12 cellular contexts compared by ENCODE assay signal in genomic region chr20:35410613-35411012, GRCh38. TPM values are rescaled to one million over a fixed set of nuclear protein-coding genes. Genes with fewer than 3 reads are reported as not detected.
DNase-seq lines count a peak whose midpoint lies in the region; ATAC-seq, FAIRE-seq and TF ChIP-seq lines count a peak whose summit lies in the region.
"Had no signal": no experiment of that assay in that cellular context is flagged by ENCODE, and none has a peak within 500 bp of the region (broad histone marks: within the 10 kb centered on the region; RNA-seq: fewer than 3 reads in every experiment).

No MANE protein-coding gene starts in this region.

- TF ChIP-seq RAD21 in GM12878 (IDR thresholded peaks at IDR 0.05; ENCODE audit: insufficient read depth, low read depth, low read length) = no peak

- in situ Hi-C loops in GM12878 (cut with MboI) = no loop called here

- peak overlapping the region in 9 of 11 experiments; percentile 76 to 87 (median 85); a peak in 14 of 22 replicates for H3K9ac ChIP-seq in BLaER1 treated with 17β-estradiol and CSF1 and Interleukin-3, amounts not matched to agents 10 nM and 100 nM
- H3K9ac ChIP-seq in HUES6 (ENCODE audit: low read length) = no peak overlapping the region
- no peak overlapping the region for H3K9ac ChIP-seq in GM12878 (ENCODE audit: control insufficient read depth, insufficient read depth, low read length)

- H4K20me1 ChIP-seq in BLaER1 treated with 17β-estradiol and CSF1 and Interleukin-3, amounts not matched to agents 10 nM and 100 nM = peaks cover 0 to 8% (median 0%) of the 10 kb centered on the region in 11 experiments; a peak in 1 of 22 replicates
- H4K20me1 ChIP-seq in GM12878 (ENCODE audit: control insufficient read depth, insufficient read depth) = no peaks in the 10 kb centered on the region

- SMC1A ChIA-PET in GM12878 (lab: Charles Lee; ENCODE audit: uncharacterized antibody, unreplicated experiment) = interaction anchor here (1.5 kb wide), 1 partner anchor 80 kb away, joined by 3 read pairs; no protein-coding TSS in a partner anchor

- no peak overlapping the region for H2AFZ ChIP-seq in GM12878 (ENCODE audit: control insufficient read depth, low read depth, low read length)

- peaks cover 27% of the 10 kb centered on the region for H3K79me2 ChIP-seq in GM12878 (ENCODE audit: control insufficient read depth, insufficient read depth, low read length)

- no TSS peak for BruUV-seq in GM12878 (replicated peaks; lab: Mats Ljungman, UMichigan)

- FAIRE-seq in GM12878 (lab: Jason Lieb, UNC) = no peak

- DNase-seq in GM12878 (ENCODE audit: low read depth, low spot score) = no peak
- DNase-seq in activated CD4-positive, CD25-positive, alpha-beta regulatory T cell treated with anti-CD3 and anti-CD28 coated beads, Interleukin-2, amount 50 U/mL, for 72 hours = no peak
- DNase-seq in mucosa of gallbladder (ENCODE audit: low spot score) = no peak
- DNase-seq in NCI-H1048 (lab: John Stamatoyannopoulos, UW) = no peak
- DNase-seq: body of pancreas, Kasumi-1 had no signal

- CTCF ChIA-PET in GM12878 (lab: Yijun Ruan, JAX) = no interaction called here

- peaks cover 17 to 31% (median 25%) of the 10 kb centered on the region in 11 experiments for H3K9me3 ChIP-seq in BLaER1 treated with 17β-estradiol and CSF1 and Interleukin-3, amounts not matched to agents 10 nM and 100 nM (replicated peaks in 1 of 11)
- H3K9me3 ChIP-seq in HUES6 (ENCODE audit: control insufficient read depth, insufficient read depth, low read depth, low read length) (0 out of 2 replicates have a peak, but pooled peaks cover 6% of the 10 kb centered on the region), GM12878 (replicated peaks; ENCODE audit: control insufficient read depth, insufficient read depth, low read length) (peaks cover 11% of the 10 kb centered on the region), muscle layer of duodenum (ENCODE audit: control insufficient read depth in 1 of 2, low read length in 2 of 2) (no peaks in the 10 kb centered on the region)
- H3K9me3 ChIP-seq: body of pancreas had no signal

- intact Hi-C loops in GM12878 (cut with micrococcal nuclease; ENCODE audit: unreplicated experiment) = no loop called here

- TF ChIP-seq EP300 in GM12878 (IDR thresholded peaks at IDR 0.05; ENCODE audit: borderline replicate concordance in 1 of 2, control insufficient read depth in 1 of 2, low read depth in 2 of 2, low read length in 2 of 2) = no peak

- H3K4me2 ChIP-seq in BLaER1 treated with 17β-estradiol and CSF1 and Interleukin-3, amounts not matched to agents 10 nM and 100 nM = peak overlapping the region; percentile 73 to 95 (median 91)
- peak overlapping the region; percentile 94 for H3K4me2 ChIP-seq in GM12878 (ENCODE audit: control insufficient read depth, insufficient read depth)

- POLR2A ChIA-PET in GM12878 (lab: Charles Lee) = interaction anchor here (0.9 to 1.5 kb wide), 2 partner anchors 80 to 544 kb away, joined by 3 to 4 read pairs; no protein-coding TSS in a partner anchor

- H3K4me1 ChIP-seq in BLaER1 treated with 17β-estradiol and CSF1 and Interleukin-3, amounts not matched to agents 10 nM and 100 nM = peaks cover 11 to 19% (median 16%) of the 10 kb centered on the region in 10 experiments; a peak in 19 of 20 replicates
- H3K4me1 ChIP-seq in HUES6 (ENCODE audit: control insufficient read depth, insufficient read depth, low read length) (peaks cover 4% of the 10 kb centered on the region; the same call in 1 of the 2 replicates), GM12878 (ENCODE audit: control insufficient read depth, insufficient read depth, low read length) (no peaks in the 10 kb centered on the region; the same call in 1 of the 2 replicates), muscle layer of duodenum (ENCODE audit: control insufficient read depth in 1 of 2, insufficient read depth in 2 of 2, low read length in 2 of 2) (peaks cover 9 to 13% of the 10 kb centered on the region in 2 donors)

- H3K4me3 ChIP-seq in BLaER1 treated with 17β-estradiol and CSF1 and Interleukin-3, amounts not matched to agents 10 nM and 100 nM = peak overlapping the region; percentile 66 to 86 (median 82)
- H3K4me3 ChIP-seq in HUES6 (ENCODE audit: low read depth, low read length) (peak overlapping the region; percentile 89), GM12878 (peak overlapping the region; percentile 84), muscle layer of duodenum (ENCODE audit: low read depth in 1 of 2, low read length in 2 of 2) (peak overlapping the region; percentile 96 to 100)

- H3K27me3 ChIP-seq in BLaER1 treated with 17β-estradiol and CSF1 and Interleukin-3, amounts not matched to agents 10 nM and 100 nM = no peaks in the 10 kb centered on the region
- H3K27me3 ChIP-seq in HUES6 (ENCODE audit: control insufficient read depth, insufficient read depth, low read length) = no peaks in the 10 kb centered on the region
- H3K27me3 ChIP-seq in GM12878 (replicated peaks in 1 of 2; ENCODE audit: control insufficient read depth in 2 of 2, insufficient read depth in 2 of 2, low read length in 1 of 2) = no peaks in the 10 kb centered on the region
- H3K27me3 ChIP-seq in muscle layer of duodenum (ENCODE audit: low read depth, low read length) = no peaks in the 10 kb centered on the region
- H3K27me3 ChIP-seq: body of pancreas had no signal

- WGBS in GM12878 (ENCODE audit: insufficient coverage, insufficient replicate concordance, low lambda C conversion rate, missing lambda C conversion rate) = 68% methylated on average over 3 of the region's 6 CpGs

- no peak for TF ChIP-seq POLR2A in GM12878 (IDR thresholded peaks at IDR 0.05; ENCODE audit: low read depth, low read length)

- ATAC-seq in GM12878 = no peak
- ATAC-seq in HG02885 (IDR thresholded peaks at IDR 0.05; ENCODE audit: poor library complexity, unreplicated experiment) = no peak
- ATAC-seq: body of pancreas had no signal

- H3K27ac ChIP-seq in BLaER1 treated with 17β-estradiol and CSF1 and Interleukin-3, amounts not matched to agents 10 nM and 100 nM = no peak overlapping the region
- H3K27ac ChIP-seq in HUES6 (ENCODE audit: low read depth, low read length) (no peak overlapping the region), GM12878 (ENCODE audit: control insufficient read depth, insufficient read depth) (no peak overlapping the region), muscle layer of duodenum (ENCODE audit: low read length) (no peak overlapping the region)

- RAD21 ChIA-PET in GM12878 (lab: Charles Lee; ENCODE audit: unreplicated experiment) = no interaction called here

- no peak for TF ChIP-seq CTCF in GM12878 (IDR thresholded peaks at IDR 0.05 in 2 of 3, conservative IDR thresholded peaks at IDR 0.05 in 1 of 3; ENCODE audit: control insufficient read depth in 2 of 3, extremely low read depth in 1 of 3, insufficient read depth in 1 of 3, low read depth in 3 of 3, low read length in 3 of 3)

- H3K36me3 ChIP-seq in BLaER1 treated with 17β-estradiol and CSF1 and Interleukin-3, amounts not matched to agents 10 nM and 100 nM = peaks cover 43 to 49% (median 46%) of the 10 kb centered on the region in 11 experiments
- H3K36me3 ChIP-seq in HUES6 (ENCODE audit: control insufficient read depth, insufficient read depth, low read length) = peaks cover 24% of the 10 kb centered on the region; the same call in 1 of the 2 replicates
- peaks cover 0 to 11% of the 10 kb centered on the region in 2 experiments; a peak in 1 of 4 replicates for H3K36me3 ChIP-seq in GM12878 (ENCODE audit: control insufficient read depth in 2 of 2, insufficient read depth in 2 of 2, low read length in 1 of 2)
- H3K36me3 ChIP-seq in muscle layer of duodenum (ENCODE audit: control insufficient read depth in 1 of 2, insufficient read depth in 2 of 2, low read length in 2 of 2) = peaks cover 7 to 39% of the 10 kb centered on the region in 2 donors

RNA-seq across cellular contexts. Expression of gene UQCC1, which starts 1.2 kb away (rescaled TPM):
- 130 and 131 TPM in 2 replicates for total RNA-seq in GM12878 (2013; cell fraction: nucleolus; rRNA removed)
- total RNA-seq in GM12878 (2014; rRNA removed) (51.1 and 55.4 TPM in 2 replicates), GM12878 (2014; rRNA removed; fragmentation: Illumina TruSeq; extraction: Trizol) (37.0 and 38.3 TPM in 2 replicates), GM12878 (2021) (58.3 and 63.1 TPM in 2 replicates), mucosa of gallbladder (48.0 TPM)
- 25.6 TPM for polyA plus RNA-seq in GM12878 (2011; ENCODE audit: low read depth)
- polyA plus RNA-seq in GM12878 (2011; rRNA removed) (72.9 and 76.4 TPM in 2 replicates), GM12878 (2014; fragmentation: Illumina TruSeq; extraction: Trizol) (57.8 and 70.4 TPM in 2 replicates), GM12878 (2014; fragmentation: Nextera tagmentation; extraction: Ambion mirVana) (10 to 100 TPM; 30.7 to 38.6 TPM), GM12878 (2014; rRNA removed) (54.2 and 62.2 TPM in 2 replicates), GM12878 (2016; fragmentation: Nextera tagmentation; extraction: Ambion mirVana) (10 to 100 TPM; 54.8 to 62.4 TPM)
- polyA plus RNA-seq in GM12878 (2011; cell fraction: cytosol; rRNA removed) = 55.8 and 56.6 TPM in 2 replicates
- 146 and 213 TPM in 2 replicates for polyA plus RNA-seq in GM12878 (2011; cell fraction: nucleus; rRNA removed)
- polyA plus RNA-seq in GM12878 (2012) = 34.7 and 35.9 TPM in 2 replicates
- 39.6 and 42.6 TPM in 2 replicates for polyA minus RNA-seq in GM12878 (2011; rRNA and poly(A)+ RNA removed)
- 20.0 and 25.1 TPM in 2 replicates for polyA minus RNA-seq in GM12878 (2011; cell fraction: cytosol; rRNA and poly(A)+ RNA removed)
- polyA minus RNA-seq in GM12878 (2011; cell fraction: nucleus; rRNA and poly(A)+ RNA removed) = 52.5 and 64.1 TPM in 2 replicates

RNA-seq across cellular contexts. Expression of gene GDF5, which starts 27.4 kb away (rescaled TPM):
- total RNA-seq in GM12878 (2013; cell fraction: nucleolus; rRNA removed) = not detected in 2 replicates
- 0.06 TPM in 1 of 2 replicates, not detected in the other for total RNA-seq in GM12878 (2014; rRNA removed)
- not detected in 2 replicates for total RNA-seq in GM12878 (2014; rRNA removed; fragmentation: Illumina TruSeq; extraction: Trizol)
- total RNA-seq in GM12878 (2021) = 0.10 TPM in 1 of 2 replicates, not detected in the other
- not detected for polyA plus RNA-seq in GM12878 (2011; ENCODE audit: low read depth)
- polyA plus RNA-seq in GM12878 (2011; rRNA removed) = not detected in 2 replicates
- 0.01 TPM in 1 of 2 replicates, not detected in the other for polyA plus RNA-seq in GM12878 (2011; cell fraction: cytosol; rRNA removed)
- 0.04 TPM in 1 of 2 replicates, not detected in the other for polyA plus RNA-seq in GM12878 (2011; cell fraction: nucleus; rRNA removed)
- not detected in 2 replicates for polyA plus RNA-seq in GM12878 (2012)
- not detected in 2 replicates for polyA plus RNA-seq in GM12878 (2014; fragmentation: Illumina TruSeq; extraction: Trizol)
- not detected for polyA plus RNA-seq in GM12878 (2014; fragmentation: Nextera tagmentation; extraction: Ambion mirVana)
- polyA plus RNA-seq in GM12878 (2014; rRNA removed) = 0.04 TPM in 1 of 2 replicates, not detected in the other
- not detected for polyA plus RNA-seq in GM12878 (2016; fragmentation: Nextera tagmentation; extraction: Ambion mirVana)
- polyA minus RNA-seq in GM12878 (2011; rRNA and poly(A)+ RNA removed) = not detected in 2 replicates
- not detected in 2 replicates for polyA minus RNA-seq in GM12878 (2011; cell fraction: cytosol; rRNA and poly(A)+ RNA removed)
- not detected in 2 replicates for polyA minus RNA-seq in GM12878 (2011; cell fraction: nucleus; rRNA and poly(A)+ RNA removed)
- total RNA-seq in mucosa of gallbladder = 0.09 TPM
- total RNA-seq: lung microvascular endothelial cell, SK-MEL-5 had no signal

RNA-seq across cellular contexts. Expression of gene CEP250, which starts 44.8 kb away (rescaled TPM):
- 42.9 and 44.5 TPM in 2 replicates for total RNA-seq in GM12878 (2013; cell fraction: nucleolus; rRNA removed)
- 26.1 and 27.4 TPM in 2 replicates for total RNA-seq in GM12878 (2014; rRNA removed)
- 25.2 and 27.4 TPM in 2 replicates for total RNA-seq in GM12878 (2014; rRNA removed; fragmentation: Illumina TruSeq; extraction: Trizol)
- total RNA-seq in GM12878 (2021) = 36.9 and 41.6 TPM in 2 replicates
- 8.2 TPM for polyA plus RNA-seq in GM12878 (2011; ENCODE audit: low read depth)
- polyA plus RNA-seq in GM12878 (2011; rRNA removed) = 11.5 TPM in 2 replicates
- 10.2 and 11.9 TPM in 2 replicates for polyA plus RNA-seq in GM12878 (2011; cell fraction: cytosol; rRNA removed)
- polyA plus RNA-seq in GM12878 (2011; cell fraction: nucleus; rRNA removed) = 19.6 and 27.2 TPM in 2 replicates
- polyA plus RNA-seq in GM12878 (2012) = 20.4 and 21.7 TPM in 2 replicates
- 9.6 and 23.9 TPM in 2 replicates for polyA plus RNA-seq in GM12878 (2014; fragmentation: Illumina TruSeq; extraction: Trizol)
- 1 to 10 TPM; 2.4 to 3.2 TPM for polyA plus RNA-seq in GM12878 (2014; fragmentation: Nextera tagmentation; extraction: Ambion mirVana)
- polyA plus RNA-seq in GM12878 (2014; rRNA removed) = 23.5 and 30.3 TPM in 2 replicates
- 10 to 100 TPM; 30.1 to 33.4 TPM for polyA plus RNA-seq in GM12878 (2016; fragmentation: Nextera tagmentation; extraction: Ambion mirVana)
- 7.4 and 16.0 TPM in 2 replicates for polyA minus RNA-seq in GM12878 (2011; rRNA and poly(A)+ RNA removed)
- 7.5 and 8.8 TPM in 2 replicates for polyA minus RNA-seq in GM12878 (2011; cell fraction: cytosol; rRNA and poly(A)+ RNA removed)
- polyA minus RNA-seq in GM12878 (2011; cell fraction: nucleus; rRNA and poly(A)+ RNA removed) = 5.8 and 12.1 TPM in 2 replicates
- 33.5 TPM for total RNA-seq in mucosa of gallbladder

Comparison
In these comparisons a context has a peak if more than half of its experiments do, and no peak if none do; other contexts are left out.
1. H3K9ac ChIP-seq: peak in BLaER1 treated with 17β-estradiol and CSF1 and Interleukin-3, amounts not matched to agents 10 nM and 100 nM (9 of 11); none in HUES6 (single experiment) and GM12878 (single experiment).
2. Peak in every context shown above with its lines, with median percentiles within 50 percentile points of each other: H3K4me3 ChIP-seq.